In the genomic region with DNA sequence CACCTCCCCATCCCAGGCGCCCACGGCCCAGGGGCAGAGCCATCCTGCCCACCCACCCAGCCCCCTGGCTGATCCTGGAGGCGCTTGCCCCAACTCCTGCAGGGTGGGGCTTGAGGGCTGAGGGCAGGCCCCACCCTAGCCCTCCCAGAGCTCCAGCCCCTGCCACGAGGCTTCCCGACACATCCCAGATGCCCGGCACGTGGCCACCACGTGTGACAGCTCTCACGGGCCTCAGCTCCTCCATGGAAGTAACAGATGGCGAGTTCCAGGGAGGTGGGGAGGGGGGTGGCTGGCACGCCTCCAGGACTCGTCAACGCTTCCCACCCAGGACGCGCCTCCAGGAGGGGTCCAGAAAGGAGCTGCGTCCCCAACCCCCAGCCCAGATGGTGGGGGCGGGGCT, we compare ENCODE assay signal across 10 cellular contexts. TPM values are rescaled to one million over a fixed set of nuclear protein-coding genes. Genes with fewer than 3 reads are reported as not detected.
DNase-seq lines count a peak whose midpoint lies in the region; ATAC-seq and TF ChIP-seq lines count a peak whose summit lies in the region.
"Had no signal": no experiment of that assay in that cellular context is flagged by ENCODE, and none has a peak within 500 bp of the region (broad histone marks: within the 10 kb centered on the region; RNA-seq: fewer than 3 reads in every experiment).

No MANE protein-coding gene starts in this region.

- DNase-seq in Right ventricle myocardium inferior (ENCODE audit: missing footprints) (peak; percentile 91), cardiac septum (ENCODE audit: low spot score) (no peak), left lobe of liver (ENCODE audit: low spot score) (no peak), vagina (ENCODE audit: extremely low spot score in 2 of 2) (no peak), 8988T (no peak)
- no peak for DNase-seq in stimulated activated CD4-positive, alpha-beta T cell treated with anti-CD3 and anti-CD28 coated beads, Interleukin-12 subunit alpha, Interleukin-12 subunit beta, amount 100 ng/mL, for 4 hours

- H3K4me3 ChIP-seq in vagina, result no peak overlapping the region

- TF ChIP-seq POLR2A in vagina (IDR thresholded peaks at IDR 0.05), result no peak

- ATAC-seq in Right ventricle myocardium inferior (peak; percentile 65), left lobe of liver (peak; percentile 4), GM21390 (IDR thresholded peaks at IDR 0.05; ENCODE audit: unreplicated experiment) (no peak)

- H3K9me3 ChIP-seq in vagina, result no peaks in the 10 kb centered on the region

- no peak for TF ChIP-seq CTCF in VCaP (conservative IDR thresholded peaks at IDR 0.05)
- TF ChIP-seq CTCF in vagina (IDR thresholded peaks at IDR 0.05), result no peak

- H3K4me1 ChIP-seq in vagina, result peaks cover 35% of the 10 kb centered on the region

- intact Hi-C loops in Right ventricle myocardium inferior (cut with DNase I) (no loop called here), cardiac septum (cut with DNase I) (no loop called here), vagina (cut with DNase I) (no loop called here)

- no peaks in the 10 kb centered on the region for H3K27me3 ChIP-seq in vagina

- H3K36me3 ChIP-seq in vagina, result peaks cover 0 to 37% of the 10 kb centered on the region in 2 donors

- peak overlapping the region; percentile 56 for H3K27ac ChIP-seq in VCaP
- peak overlapping the region; percentile 87 for H3K27ac ChIP-seq in vagina

RNA-seq across cellular contexts. Expression of gene PLXND1, which starts 29.1 kb away (rescaled TPM):
- 66.3 TPM for total RNA-seq in Right ventricle myocardium inferior
- 54.8 TPM for total RNA-seq in cardiac septum
- total RNA-seq in left lobe of liver, result 29.5 TPM
- total RNA-seq in vagina, result 96.5 TPM

RNA-seq across cellular contexts. Expression of gene H1-8, which starts 34.4 kb away (rescaled TPM):
- total RNA-seq in Right ventricle myocardium inferior, result not detected
- not detected for total RNA-seq in cardiac septum
- total RNA-seq in left lobe of liver, result not detected
- total RNA-seq in vagina, result not detected
- total RNA-seq: activated T-cell treated with anti-CD3 and anti-CD28 coated beads, Interleukin-2, amount 50 U/mL, for 4 hours; LHCN-M2 had no signal

RNA-seq across cellular contexts. Expression of gene RHO, which starts 48.9 kb away (rescaled TPM):
- total RNA-seq in Right ventricle myocardium inferior, result not detected
- total RNA-seq in cardiac septum, result not detected
- total RNA-seq in left lobe of liver, result not detected
- not detected for total RNA-seq in vagina
- total RNA-seq: activated T-cell treated with anti-CD3 and anti-CD28 coated beads, Interleukin-2, amount 50 U/mL, for 4 hours; LHCN-M2 had no signal
